27 cellular contexts compared by ENCODE assay signal in the genomic region with DNA sequence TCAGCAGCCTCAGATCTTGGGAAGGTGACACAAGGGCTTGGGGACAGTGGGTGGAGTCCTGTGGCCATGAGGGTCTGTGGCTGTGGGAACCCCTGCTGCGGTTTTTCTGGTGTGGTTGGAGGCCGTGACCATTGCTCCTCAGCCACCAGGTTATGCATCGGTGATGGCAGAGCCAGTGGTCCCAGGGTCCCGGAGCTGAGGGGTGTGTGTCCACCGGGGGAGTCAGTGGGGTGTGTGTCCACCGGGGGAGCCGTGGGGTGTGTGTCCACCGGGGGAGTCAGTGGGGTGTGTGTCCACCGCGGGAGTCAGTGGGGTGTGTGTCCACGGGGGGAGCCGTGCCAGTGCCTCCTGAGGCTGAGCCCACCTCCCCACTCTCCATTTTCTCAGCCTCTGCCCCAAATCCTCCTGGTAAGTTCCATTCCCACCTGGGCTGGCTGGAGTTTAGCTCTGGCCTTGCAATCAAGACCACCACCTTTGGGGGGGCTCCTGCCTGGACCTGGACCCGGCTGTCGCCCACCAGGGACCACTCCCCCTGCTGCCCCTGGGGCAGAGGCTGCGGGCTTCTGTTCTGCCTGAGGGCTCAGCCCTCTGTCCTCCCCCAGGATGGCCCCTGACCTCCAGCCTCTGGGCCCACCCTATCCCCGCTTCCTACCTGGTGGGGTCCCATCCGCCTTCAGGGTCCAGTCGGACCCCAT.
DNase-seq lines count a peak whose midpoint lies in the region; ATAC-seq and TF ChIP-seq lines count a peak whose summit lies in the region.
"Had no signal": no experiment of that assay in that cellular context is flagged by ENCODE, and none has a peak within 500 bp of the region (broad histone marks: within the 10 kb centered on the region; RNA-seq: fewer than 3 reads in every experiment).

No MANE protein-coding gene starts in this region.

- H3K4me1 ChIP-seq in stomach = peaks cover 0 to 32% (median 12%) of the 10 kb centered on the region in 4 donors

- H3K36me3 ChIP-seq in H7 (replicated peaks; ENCODE audit: control insufficient read depth, insufficient read depth, low read length) = no peaks in the 10 kb centered on the region
- peaks cover 0 to 23% (median 15%) of the 10 kb centered on the region in 4 donors for H3K36me3 ChIP-seq in stomach
- H3K36me3 ChIP-seq: brain microvascular endothelial cell, thyroid gland had no signal

- ATAC-seq in GM21737 (IDR thresholded peaks at IDR 0.05; ENCODE audit: unreplicated experiment) = no peak
- ATAC-seq: activated T-helper 17 cell treated with anti-CD3 and anti-CD28 coated beads, Interleukin-2, amount 50 U/mL, for 72 hours; left lung had no signal

- no peak for TF ChIP-seq CTCF in stomach (IDR thresholded peaks at IDR 0.05)

- DNase-seq in NCI-H82 (lab: John Stamatoyannopoulos, UW) = peak; percentile 51
- DNase-seq in NCI-H82 treated with DMSO at 0.1 percent for 48 hours (lab: John Stamatoyannopoulos, UW; ENCODE audit: unreplicated experiment) = no peak
- peak; percentile 54 for DNase-seq in H7
- peak; percentile 51 for DNase-seq in islet precursor cell
- DNase-seq in stomach = peak; percentile 23
- DNase-seq in G401 (ENCODE audit: low spot score) = no peak
- DNase-seq in effector CD8-positive, alpha-beta T cell (lab: John Stamatoyannopoulos, UW) = no peak
- DNase-seq: activated CD4-positive, alpha-beta T cell treated with anti-CD3 and anti-CD28 coated beads, Interleukin-2, amount 50 U/mL, for 48 hours; amniotic stem cell; brain microvascular endothelial cell; DMS79; GF-D8; GM23248; immature natural killer cell; left lung; mesenchymal stem cell; NCI-H1092 treated with DMSO at 0.1 percent for 48 hours; NCI-H1694 treated with DMSO at 0.1 percent for 48 hours; NCI-H446 treated with DMSO at 0.1 percent for 48 hours; NCI-H774; stimulated activated CD4-positive, alpha-beta T cell treated with anti-CD3 and anti-CD28 coated beads, Interleukin-1b, Interleukin-23, amount 100 ng/mL, for 48 hours; thyroid gland had no signal

- H3K4me3 ChIP-seq in H7 (ENCODE audit: insufficient read depth, low read depth, low read length) (no peak overlapping the region), stomach (no peak overlapping the region)
- H3K4me3 ChIP-seq: GM23248, left lung, smooth muscle cell, thyroid gland had no signal

- 76 to 94% (median 89%) methylated on average over 6 to 18 of the region's 18 CpGs for WGBS in stomach, 5 donors

- intact Hi-C loops in stomach (cut with DNase I; ENCODE audit: low total_unique reads) = no loop called here

- TF ChIP-seq EP300 in stomach (IDR thresholded peaks at IDR 0.05) = no peak

- no peak for TF ChIP-seq POLR2A in stomach (IDR thresholded peaks at IDR 0.05)

- H3K9me3 ChIP-seq in stomach = no peaks in the 10 kb centered on the region
- H3K9me3 ChIP-seq: left lung, thyroid gland had no signal

- H3K27ac ChIP-seq in stomach = no peak overlapping the region
- H3K27ac ChIP-seq: 22Rv1, brain microvascular endothelial cell, GM23248, left lung, RWPE1, thyroid gland had no signal

- H3K27me3 ChIP-seq in H7 (ENCODE audit: control insufficient read depth, insufficient read depth, low read length) = no peaks in the 10 kb centered on the region
- H3K27me3 ChIP-seq in stomach = no peaks in the 10 kb centered on the region
- H3K27me3 ChIP-seq: brain microvascular endothelial cell, thyroid gland had no signal

- in situ Hi-C loops in G401 (cut with HindIII; ENCODE audit: low sequenced_read_pairs) = no loop called here

Comparison
In these comparisons a context has a peak if more than half of its experiments do, and no peak if none do; other contexts are left out.
1. DNase-seq: peak in NCI-H82 (single experiment), H7 (single experiment), islet precursor cell (single experiment) and stomach (single experiment); none in NCI-H82 treated with DMSO at 0.1 percent for 48 hours (single experiment), G401 (single experiment) and effector CD8-positive, alpha-beta T cell (single experiment).